ENCODE assay signal across 17 cellular contexts in genomic region chr7:35908305-35909223, GRCh38.
A peak's percentile ranks its signal among the peaks of the same experiment; 100 is the strongest.
DNase-seq lines count a peak whose midpoint lies in the region; ATAC-seq and TF ChIP-seq lines count a peak whose summit lies in the region.
"Had no signal": no experiment of that assay in that cellular context is flagged by ENCODE, and none has a peak within 500 bp of the region (broad histone marks: within the 10 kb centered on the region; RNA-seq: fewer than 3 reads in every experiment).

No MANE protein-coding gene starts in this region.

- POLR2A ChIA-PET in CD4-positive, alpha-beta T cell (lab: Charles Lee): interaction anchor here (1.5 kb wide), 1 partner anchor 199 kb away, joined by 8 read pairs; no protein-coding TSS in a partner anchor

- no peak overlapping the region for H3K4me3 ChIP-seq in HUES48 (ENCODE audit: low read depth, low read length)
- H3K4me3 ChIP-seq: HAP-1, MG63 had no signal

- no peak overlapping the region for H3K27ac ChIP-seq in CD4-positive, alpha-beta T cell (ENCODE audit: low read depth, low read length)
- H3K27ac ChIP-seq in HUES48 (ENCODE audit: low read depth, low read length): peak overlapping the region; percentile 21

- H3K36me3 Mint-ChIP-seq in CD4-positive, alpha-beta T cell (ENCODE audit: low read depth): peaks cover 29% of the 10 kb centered on the region

- peak overlapping the region; percentile 20 for H3K27ac Mint-ChIP-seq in CD4-positive, alpha-beta T cell
- H3K27ac Mint-ChIP-seq: activated naive CD4-positive, alpha-beta T cell treated with anti-CD3 and anti-CD28 coated beads, Interleukin-2, amount 50 U/mL, for 24 hours had no signal

- H3K27me3 Mint-ChIP-seq in CD4-positive, alpha-beta T cell: no peaks in the 10 kb centered on the region
- H3K27me3 Mint-ChIP-seq: activated naive CD4-positive, alpha-beta T cell treated with anti-CD3 and anti-CD28 coated beads, Interleukin-2, amount 50 U/mL, for 24 hours; B cell had no signal

- peaks cover 25% of the 10 kb centered on the region for H3K4me1 ChIP-seq in HUES48 (ENCODE audit: control insufficient read depth, insufficient read depth, low read length)
- H3K4me1 ChIP-seq: HAP-1 had no signal

- no peaks in the 10 kb centered on the region for H3K27me3 ChIP-seq in CD4-positive, alpha-beta T cell (ENCODE audit: control insufficient read depth, insufficient read depth, low read length)
- H3K27me3 ChIP-seq in HUES48 (ENCODE audit: control insufficient read depth, insufficient read depth, low read length): no peaks in the 10 kb centered on the region
- H3K27me3 ChIP-seq: MG63 had no signal

- CTCF ChIA-PET in CD4-positive, alpha-beta T cell (lab: Charles Lee): no interaction called here

- no peak for TF ChIP-seq CTCF in CD4-positive, alpha-beta T cell (IDR thresholded peaks at IDR 0.05)

- H3K4me1 Mint-ChIP-seq in CD4-positive, alpha-beta T cell (ENCODE audit: low read depth): no peaks in the 10 kb centered on the region

- ATAC-seq in CD4-positive, alpha-beta T cell (ENCODE audit: poor library complexity): no peak
- no peak for ATAC-seq in GM18861 (IDR thresholded peaks at IDR 0.05; ENCODE audit: unreplicated experiment)
- ATAC-seq in GM18909 (IDR thresholded peaks at IDR 0.05; ENCODE audit: poor library complexity, unreplicated experiment): no peak
- ATAC-seq: HepG2, Panc1 had no signal

- H3K9me3 Mint-ChIP-seq in CD4-positive, alpha-beta T cell: no peaks in the 10 kb centered on the region
- H3K9me3 Mint-ChIP-seq: activated naive CD4-positive, alpha-beta T cell treated with anti-CD3 and anti-CD28 coated beads, Interleukin-2, amount 50 U/mL, for 24 hours had no signal

- H3K9ac ChIP-seq in HUES48 (ENCODE audit: low read depth, low read length): no peak overlapping the region

- H3K9me3 ChIP-seq in CD4-positive, alpha-beta T cell (ENCODE audit: control insufficient read depth, low read length): no peaks in the 10 kb centered on the region
- H3K9me3 ChIP-seq in HUES48 (ENCODE audit: control insufficient read depth, insufficient read depth, low read length): no peaks in the 10 kb centered on the region; the same call in 1 of the 2 replicates
- H3K9me3 ChIP-seq: HAP-1, MG63 had no signal

- H3K36me3 ChIP-seq in HUES48 (ENCODE audit: control insufficient read depth, insufficient read depth, low read length): peaks cover 15% of the 10 kb centered on the region

- H3K4me3 Mint-ChIP-seq in CD4-positive, alpha-beta T cell: no peak overlapping the region
- H3K4me3 Mint-ChIP-seq: activated naive CD4-positive, alpha-beta T cell treated with anti-CD3 and anti-CD28 coated beads, Interleukin-2, amount 50 U/mL, for 24 hours; B cell had no signal

- intact Hi-C loops in CD4-positive, alpha-beta T cell (cut with DNase I, micrococcal nuclease): loop anchor here (5.0 to 10.0 kb wide), 4 partner anchors 281 to 1084 kb away; no protein-coding TSS in a partner anchor

- no peak for DNase-seq in CD4-positive, alpha-beta T cell
- DNase-seq in foreskin melanocyte (peak; percentile 50), nucleus accumbens (lab: John Stamatoyannopoulos, UW) (peak in 48 of 56 donors; percentile 8 to 84 (median 40)), NCI-H2196 treated with DMSO at 0.1 percent for 48 hours (lab: John Stamatoyannopoulos, UW; ENCODE audit: unreplicated experiment) (no peak), HK-2 (ENCODE audit: unreplicated experiment) (no peak)
- DNase-seq: DMS79 treated with DMSO at 0.1 percent for 48 hours; MG63; NCI-H187; stimulated activated CD4-positive, alpha-beta T cell treated with anti-CD3 and anti-CD28 coated beads, Interleukin-4, amount 100 ng/mL, for 24 hours had no signal

Comparison
In these comparisons a context has a peak if more than half of its experiments do, and no peak if none do; other contexts are left out.
1. DNase-seq: peak in foreskin melanocyte (single experiment) and nucleus accumbens (48 of 56); none in CD4-positive, alpha-beta T cell (0 of 10), NCI-H2196 treated with DMSO at 0.1 percent for 48 hours (single experiment) and HK-2 (single experiment).